9 cellular contexts compared by ENCODE assay signal in genomic region chr21:25396135-25396711, GRCh38.
DNase-seq lines count a peak whose midpoint lies in the region; ATAC-seq and TF ChIP-seq lines count a peak whose summit lies in the region.
"Had no signal": no experiment of that assay in that cellular context is flagged by ENCODE, and none has a peak within 500 bp of the region (broad histone marks: within the 10 kb centered on the region; RNA-seq: fewer than 3 reads in every experiment).

No MANE protein-coding gene starts in this region.

- no peaks in the 10 kb centered on the region for H3K36me3 ChIP-seq in endodermal cell (ENCODE audit: control insufficient read depth, insufficient read depth, low read length)
- no peaks in the 10 kb centered on the region for H3K36me3 ChIP-seq in WERI-Rb-1
- H3K36me3 ChIP-seq: SJSA1 had no signal

- H3K4me1 Mint-ChIP-seq in activated B cell treated with CpG ODN at 0.5 μM for 24 hours (peaks cover 31% of the 10 kb centered on the region), endodermal cell (no peaks in the 10 kb centered on the region)

- H3K36me3 Mint-ChIP-seq in activated B cell treated with CpG ODN at 0.5 μM for 24 hours (ENCODE audit: low read depth) (no peaks in the 10 kb centered on the region), endodermal cell (ENCODE audit: low read depth) (no peaks in the 10 kb centered on the region)

- H3K27ac Mint-ChIP-seq in activated B cell treated with CpG ODN at 0.5 μM for 24 hours (peak overlapping the region; percentile 84), endodermal cell (no peak overlapping the region)

- no peaks in the 10 kb centered on the region for H3K27me3 Mint-ChIP-seq in activated B cell treated with CpG ODN at 0.5 μM for 24 hours
- H3K27me3 Mint-ChIP-seq in endodermal cell (ENCODE audit: insufficient read depth) = no peaks in the 10 kb centered on the region

- H3K27me3 ChIP-seq in endodermal cell (ENCODE audit: control insufficient read depth, insufficient read depth, low read length, poor library complexity, severe bottlenecking) (no peaks in the 10 kb centered on the region), WERI-Rb-1 (ENCODE audit: insufficient read depth, low read depth, severe bottlenecking) (no peaks in the 10 kb centered on the region)
- H3K27me3 ChIP-seq: SJSA1 had no signal

- H3K4me3 Mint-ChIP-seq in activated B cell treated with CpG ODN at 0.5 μM for 24 hours (peak overlapping the region; percentile 81), endodermal cell (no peak overlapping the region)

- ATAC-seq in GM18861 (IDR thresholded peaks at IDR 0.05; ENCODE audit: unreplicated experiment) = peak; percentile 83
- peak; percentile 91 for ATAC-seq in HG02642 (IDR thresholded peaks at IDR 0.05; ENCODE audit: poor library complexity, unreplicated experiment)
- peak; percentile 88 for ATAC-seq in activated B cell treated with CpG ODN at 0.5 μM for 24 hours (ENCODE audit: low read depth)

- H3K9me3 Mint-ChIP-seq in activated B cell treated with CpG ODN at 0.5 μM for 24 hours = no peaks in the 10 kb centered on the region
- peaks cover 1% of the 10 kb centered on the region for H3K9me3 Mint-ChIP-seq in endodermal cell

- no peak overlapping the region for H3K27ac ChIP-seq in endodermal cell (ENCODE audit: low read depth, low read length)
- no peak overlapping the region for H3K27ac ChIP-seq in WERI-Rb-1
- H3K27ac ChIP-seq: SJSA1 had no signal

- peak; percentile 33 for DNase-seq in activated B cell treated with CpG ODN at 0.5 μM for 24 hours
- DNase-seq in stimulated activated CD4-positive, alpha-beta T cell treated with anti-CD3 and anti-CD28 coated beads, Interleukin-1b, Interleukin-23, amount 100 ng/mL, for 4 hours (ENCODE audit: low read depth in 2 of 2) = peak; percentile 22 to 50
- no peak for DNase-seq in endodermal cell
- DNase-seq in WERI-Rb-1 = no peak
- DNase-seq in Kasumi-1 (lab: John Stamatoyannopoulos, UW) = no peak
- no peak for DNase-seq in HuH-7.5 (ENCODE audit: low spot score)

- CTCF ChIA-PET in activated B cell treated with CpG ODN at 0.5 μM for 24 hours (lab: Charles Lee) = interaction anchor here (1.2 kb wide), 1 partner anchor 10 kb away, joined by 4 read pairs; no protein-coding TSS in a partner anchor

- POLR2A ChIA-PET in activated B cell treated with CpG ODN at 0.5 μM for 24 hours (lab: Charles Lee) = interaction anchor here (0.6 to 1.9 kb wide), 6 partner anchors 23 to 212 kb away, joined by 3 to 11 read pairs (median 3); no protein-coding TSS in a partner anchor

- H3K9me3 ChIP-seq in endodermal cell (ENCODE audit: control insufficient read depth, low read length) (no peaks in the 10 kb centered on the region), WERI-Rb-1 (ENCODE audit: severe bottlenecking) (peaks cover 2% of the 10 kb centered on the region)
- H3K9me3 ChIP-seq: SJSA1 had no signal

- no peaks in the 10 kb centered on the region for H3K4me1 ChIP-seq in endodermal cell (ENCODE audit: control insufficient read depth, insufficient read depth, low read length)
- H3K4me1 ChIP-seq: SJSA1 had no signal

- TF ChIP-seq CTCF in activated B cell treated with CpG ODN at 0.5 μM for 24 hours (IDR thresholded peaks at IDR 0.05) (no peak), endodermal cell (conservative IDR thresholded peaks at IDR 0.05) (no peak), WERI-Rb-1 (IDR thresholded peaks at IDR 0.05; ENCODE audit: low read depth, low read length) (no peak)

- intact Hi-C loops in activated B cell treated with CpG ODN at 0.5 μM for 24 hours (cut with micrococcal nuclease) = loop anchor here (1.0 to 5.0 kb wide), 6 partner anchors 17 to 219 kb away; no protein-coding TSS in a partner anchor

- no peak overlapping the region for H3K4me3 ChIP-seq in endodermal cell (ENCODE audit: low read length)
- H3K4me3 ChIP-seq in WERI-Rb-1 (ENCODE audit: low read depth, low read length) = no peak overlapping the region
- H3K4me3 ChIP-seq: SJSA1 had no signal

- H3K9ac ChIP-seq in endodermal cell (ENCODE audit: extremely low read depth, low read length, poor library complexity, severe bottlenecking) = no peak overlapping the region

- 93 to 96% methylated on average over 6 to 8 of the region's 8 CpGs for WGBS in endodermal cell (ENCODE audit: insufficient coverage in 1 of 2, insufficient read length in 1 of 2), 2 experiments

Comparison
In these comparisons a context has a peak if more than half of its experiments do, and no peak if none do; other contexts are left out.
1. DNase-seq: peak in activated B cell treated with CpG ODN at 0.5 μM for 24 hours (single experiment) and stimulated activated CD4-positive, alpha-beta T cell treated with anti-CD3 and anti-CD28 coated beads, Interleukin-1b, Interleukin-23, amount 100 ng/mL, for 4 hours (2 of 2); none in endodermal cell (single experiment), WERI-Rb-1 (single experiment), Kasumi-1 (0 of 2) and HuH-7.5 (single experiment).
2. Peak in every context shown above with its lines, with median percentiles within 50 percentile points of each other: ATAC-seq.